In genomic region chr6:150169609-150170008, GRCh38 we compare ENCODE assay signal across 11 cellular contexts. TPM values are rescaled to one million over a fixed set of nuclear protein-coding genes. Genes with fewer than 3 reads are reported as not detected.
DNase-seq lines count a peak whose midpoint lies in the region; ATAC-seq and TF ChIP-seq lines count a peak whose summit lies in the region.
"Had no signal": no experiment of that assay in that cellular context is flagged by ENCODE, and none has a peak within 500 bp of the region (broad histone marks: within the 10 kb centered on the region; RNA-seq: fewer than 3 reads in every experiment).

No MANE protein-coding gene starts in this region.

- no peaks in the 10 kb centered on the region for H3K4me1 ChIP-seq in neural progenitor cell

- no peaks in the 10 kb centered on the region for H3K9me3 ChIP-seq in neural progenitor cell (ENCODE audit: low read depth)

- no peak overlapping the region for H3K27ac ChIP-seq in neural progenitor cell

- H3K27ac Mint-ChIP-seq in neural progenitor cell: no peak overlapping the region

- no peaks in the 10 kb centered on the region for H3K9me3 Mint-ChIP-seq in neural progenitor cell

- no peaks in the 10 kb centered on the region for H3K27me3 ChIP-seq in neural progenitor cell

- DNase-seq in stimulated activated CD4-positive, alpha-beta T cell treated with anti-CD3 and anti-CD28 coated beads, Interleukin-15, amount 100 ng/mL, for 24 hours: peak; percentile 60
- DNase-seq in stimulated activated CD4-positive, alpha-beta T cell treated with anti-CD3 and anti-CD28 coated beads, Interleukin-12 subunit alpha, Interleukin-12 subunit beta, amount 100 ng/mL, for 4 hours: no peak
- peak; percentile 27 to 49 for DNase-seq in activated CD4-positive, alpha-beta T cell treated with anti-CD3 and anti-CD28 coated beads, Interleukin-2, amount 50 U/mL, for 48 hours
- peak; percentile 49 for DNase-seq in fibroblast of the aortic adventitia (ENCODE audit: low read depth)
- peak; percentile 82 for DNase-seq in stromal cell of bone marrow (ENCODE audit: low read depth)
- DNase-seq in effector CD8-positive, alpha-beta T cell (lab: John Stamatoyannopoulos, UW): no peak
- no peak for DNase-seq in neural progenitor cell (ENCODE audit: low spot score)
- DNase-seq: activated effector memory CD4-positive, alpha-beta T cell treated with anti-CD3 and anti-CD28 coated beads, Interleukin-2, amount 50 U/mL, for 16 hours; naive B cell; SIG-M5 had no signal

- H3K4me3 ChIP-seq in fibroblast of the aortic adventitia (ENCODE audit: low read depth, low read length) (no peak overlapping the region), neural progenitor cell (no peak overlapping the region)

- no peaks in the 10 kb centered on the region for H4K20me1 ChIP-seq in neural progenitor cell (ENCODE audit: low read depth)

- H2AFZ ChIP-seq in neural progenitor cell (replicated peaks): no peak overlapping the region

- no peak overlapping the region for H3K4me3 Mint-ChIP-seq in neural progenitor cell

- peaks cover 18% of the 10 kb centered on the region for H3K4me1 Mint-ChIP-seq in neural progenitor cell

- peaks cover 2% of the 10 kb centered on the region for H3K27me3 Mint-ChIP-seq in neural progenitor cell (ENCODE audit: insufficient read depth, low read depth)
- H3K27me3 Mint-ChIP-seq: naive B cell had no signal

- no peak for ATAC-seq in HG03108 (IDR thresholded peaks at IDR 0.05; ENCODE audit: unreplicated experiment)

- H3F3A ChIP-seq in neural progenitor cell (ENCODE audit: low read depth): no peaks in the 10 kb centered on the region

- no peaks in the 10 kb centered on the region for H3K79me2 ChIP-seq in neural progenitor cell (ENCODE audit: low read depth)

- no peak overlapping the region for H3K9ac ChIP-seq in neural progenitor cell

- no peaks in the 10 kb centered on the region for H3K36me3 Mint-ChIP-seq in neural progenitor cell
- H3K36me3 Mint-ChIP-seq: naive B cell had no signal

- TF ChIP-seq CTCF in fibroblast of the aortic adventitia (IDR thresholded peaks at IDR 0.05; ENCODE audit: insufficient read depth, low read length): no peak
- no peak for TF ChIP-seq CTCF in neural progenitor cell (IDR thresholded peaks at IDR 0.05)

- no peaks in the 10 kb centered on the region for H3K36me3 ChIP-seq in neural progenitor cell

- H3K4me2 ChIP-seq in neural progenitor cell: no peak overlapping the region

RNA-seq across cellular contexts. Expression of gene PPP1R14C, which starts 26.8 kb away (rescaled TPM):
- total RNA-seq in fibroblast of the aortic adventitia (ENCODE audit: low replicate concordance): 2.1 TPM in 1 of 2 replicates, not detected in the other
- total RNA-seq in neural progenitor cell (ENCODE audit: low replicate concordance): 0.06 and 0.26 TPM in 2 replicates

Comparison
In these comparisons a context has a peak if more than half of its experiments do, and no peak if none do; other contexts are left out.
1. DNase-seq: peak in stimulated activated CD4-positive, alpha-beta T cell treated with anti-CD3 and anti-CD28 coated beads, Interleukin-15, amount 100 ng/mL, for 24 hours (single experiment), activated CD4-positive, alpha-beta T cell treated with anti-CD3 and anti-CD28 coated beads, Interleukin-2, amount 50 U/mL, for 48 hours (2 of 2), fibroblast of the aortic adventitia (single experiment) and stromal cell of bone marrow (single experiment); none in stimulated activated CD4-positive, alpha-beta T cell treated with anti-CD3 and anti-CD28 coated beads, Interleukin-12 subunit alpha, Interleukin-12 subunit beta, amount 100 ng/mL, for 4 hours (single experiment), effector CD8-positive, alpha-beta T cell (single experiment) and neural progenitor cell (single experiment).